1 cellular context compared by ENCODE assay signal in genomic region chr3:67774676-67775075, GRCh38.
TF ChIP-seq lines count a peak whose summit lies in the region.

No MANE protein-coding gene starts in this region.

TF ChIP-seq in H1, 55 proteins besides CTCF, POLR2A, EP300 and RAD21 (continued from another document):
- TF ChIP-seq CBX5 (IDR thresholded peaks at IDR 0.05; ENCODE audit: low read depth, low read length) (no peak), BCL11A (IDR thresholded peaks at IDR 0.05; ENCODE audit: low read depth in 2 of 2, low read length in 2 of 2) (no peak), TCF12 (IDR thresholded peaks at IDR 0.05; ENCODE audit: low read depth, low read length) (no peak), SAP30 (IDR thresholded peaks at IDR 0.05; ENCODE audit: insufficient read depth, insufficient replicate concordance, low read length) (no peak), SP4 (IDR thresholded peaks at IDR 0.05; ENCODE audit: low read length) (no peak)
